7 cellular contexts compared by ENCODE assay signal in the genomic region with DNA sequence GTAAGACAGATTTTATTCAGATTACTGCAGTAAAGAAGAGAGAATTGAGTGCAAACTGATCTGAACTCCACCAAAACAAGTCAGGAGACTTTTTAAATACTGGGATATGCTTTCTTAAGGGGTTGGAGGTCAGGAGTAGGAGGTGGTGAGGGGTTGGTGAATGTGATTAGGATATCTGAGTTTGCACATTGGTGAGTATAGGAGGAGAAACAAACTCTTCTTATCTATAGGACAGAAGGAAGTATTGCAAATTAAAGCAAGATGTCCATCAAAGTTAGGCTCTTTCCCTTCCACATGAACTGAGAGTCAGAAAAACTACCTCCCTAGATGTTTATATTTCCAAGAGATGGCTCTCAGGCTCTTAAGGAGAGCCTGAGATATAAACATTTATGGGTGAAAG.
"Had no signal": no experiment of that assay in that cellular context is flagged by ENCODE, and none has a peak within 500 bp of the region (broad histone marks: within the 10 kb centered on the region; RNA-seq: fewer than 3 reads in every experiment).

No MANE protein-coding gene starts in this region.

- ATAC-seq: HCT116, HepG2 had no signal

- DNase-seq: GM23248, GOT3, H7, HFFc6, KG1 had no signal
